ENCODE assay signal across 19 cellular contexts in genomic region chr17:21679256-21680146, GRCh38. TPM values are rescaled to one million over a fixed set of nuclear protein-coding genes. Genes with fewer than 3 reads are reported as not detected.
DNase-seq lines count a peak whose midpoint lies in the region; ATAC-seq and TF ChIP-seq lines count a peak whose summit lies in the region.
"Had no signal": no experiment of that assay in that cellular context is flagged by ENCODE, and none has a peak within 500 bp of the region (broad histone marks: within the 10 kb centered on the region; RNA-seq: fewer than 3 reads in every experiment).

No MANE protein-coding gene starts in this region.

- H3K4me1 ChIP-seq in spleen, result no peaks in the 10 kb centered on the region

- H3K36me3 Mint-ChIP-seq in activated T-cell treated with anti-CD3 and anti-CD28 coated beads, Interleukin-2, amount 50 U/mL, for 24 hours (ENCODE audit: low read depth), result no peaks in the 10 kb centered on the region
- peaks cover 32% of the 10 kb centered on the region for H3K36me3 Mint-ChIP-seq in endothelial cell (ENCODE audit: low read depth, unreplicated experiment)

- H3K27ac ChIP-seq in spleen, result no peak overlapping the region
- H3K27ac ChIP-seq: GM23248 had no signal

- peaks cover 0 to 8% (median 0%) of the 10 kb centered on the region in 7 donors for H3K27me3 ChIP-seq in spleen (replicated peaks in 1 of 7)

- H3K9me3 Mint-ChIP-seq in activated T-cell treated with anti-CD3 and anti-CD28 coated beads, Interleukin-2, amount 50 U/mL, for 24 hours, result peaks cover 3% of the 10 kb centered on the region
- peaks cover 44% of the 10 kb centered on the region for H3K9me3 Mint-ChIP-seq in endothelial cell (ENCODE audit: unreplicated experiment)
- H3K9me3 Mint-ChIP-seq: CD4-positive, alpha-beta T cell had no signal

- no peaks in the 10 kb centered on the region for H3K4me1 Mint-ChIP-seq in activated T-cell treated with anti-CD3 and anti-CD28 coated beads, Interleukin-2, amount 50 U/mL, for 24 hours (ENCODE audit: low read depth)
- peaks cover 14% of the 10 kb centered on the region for H3K4me1 Mint-ChIP-seq in endothelial cell (ENCODE audit: unreplicated experiment)

- no peaks in the 10 kb centered on the region for H3K27me3 Mint-ChIP-seq in activated T-cell treated with anti-CD3 and anti-CD28 coated beads, Interleukin-2, amount 50 U/mL, for 24 hours
- peaks cover 44% of the 10 kb centered on the region for H3K27me3 Mint-ChIP-seq in endothelial cell (ENCODE audit: unreplicated experiment)

- WGBS in spleen, 5 donors, result 62 to 88% (median 83%) methylated on average over 53 to 62 of the region's 62 CpGs

- H3K4me3 ChIP-seq in spleen, result no peak overlapping the region
- H3K4me3 ChIP-seq: GM23248 had no signal

- no peaks in the 10 kb centered on the region for H3K36me3 ChIP-seq in spleen

- no peak overlapping the region for H3K27ac Mint-ChIP-seq in activated T-cell treated with anti-CD3 and anti-CD28 coated beads, Interleukin-2, amount 50 U/mL, for 24 hours
- H3K27ac Mint-ChIP-seq in endothelial cell (ENCODE audit: unreplicated experiment), result peak overlapping the region; percentile 70
- H3K27ac Mint-ChIP-seq: CD4-positive, alpha-beta T cell had no signal

- no peak for TF ChIP-seq POLR2A in spleen (IDR thresholded peaks at IDR 0.05)

- peak; percentile 20 for DNase-seq in activated T-cell treated with anti-CD3 and anti-CD28 coated beads, Interleukin-2, amount 50 U/mL, for 24 hours
- no peak for DNase-seq in activated T-cell treated with anti-CD3 and anti-CD28 coated beads, Interleukin-2, amount 50 U/mL, for 48 hours
- DNase-seq in HT1080 (ENCODE audit: low read depth) (peak; percentile 43), endothelial cell (ENCODE audit: low spot score) (no peak), spleen (peak; percentile 71), amniotic stem cell (lab: John Stamatoyannopoulos, UW) (no peak)
- DNase-seq: AML-193; Calu3; CD4-positive, alpha-beta T cell; DMS79; GM23248; NCI-H1436 treated with DMSO at 0.1 percent for 48 hours; NCI-H69; PC-3 had no signal

- no peak for TF ChIP-seq CTCF in endothelial cell (IDR thresholded peaks at IDR 0.05; ENCODE audit: unreplicated experiment)
- no peak for TF ChIP-seq CTCF in spleen (IDR thresholded peaks at IDR 0.05 in 8 of 11, conservative IDR thresholded peaks at IDR 0.05 in 3 of 11)

- no peak overlapping the region for H3K4me3 Mint-ChIP-seq in activated T-cell treated with anti-CD3 and anti-CD28 coated beads, Interleukin-2, amount 50 U/mL, for 24 hours
- H3K4me3 Mint-ChIP-seq in endothelial cell (ENCODE audit: unreplicated experiment), result no peak overlapping the region
- H3K4me3 Mint-ChIP-seq: CD4-positive, alpha-beta T cell had no signal

- intact Hi-C loops in spleen (cut with DNase I; ENCODE audit: low total_unique reads), result no loop called here

- H3K9me3 ChIP-seq in spleen, result peaks cover 0 to 32% (median under 1%) of the 10 kb centered on the region in 8 donors

- ATAC-seq in HG03439 (IDR thresholded peaks at IDR 0.05; ENCODE audit: unreplicated experiment), result no peak
- ATAC-seq in GM21526 (IDR thresholded peaks at IDR 0.05; ENCODE audit: low FRiP score, unreplicated experiment), result no peak
- ATAC-seq: HCT116, PC-3, Right ventricle myocardium inferior had no signal

RNA-seq across cellular contexts. Expression of gene KCNJ18, which starts 12.8 kb away (rescaled TPM):
- total RNA-seq in HT1080 (2014; rRNA removed; shearing (Covaris generic)), result 0.07 TPM in 1 of 2 replicates, not detected in the other
- polyA plus RNA-seq in HT1080 (2015; cell fraction: cytosol; rRNA removed), result not detected in 2 replicates
- not detected in 2 replicates for polyA plus RNA-seq in HT1080 (2015; cell fraction: nucleus; rRNA removed)
- total RNA-seq in endothelial cell (ENCODE audit: unreplicated experiment), result not detected
- not detected for total RNA-seq in spleen
- polyA plus RNA-seq in spleen, result not detected
- total RNA-seq: A673; Calu3; CD4-positive, alpha-beta T cell; GM23248; Right ventricle myocardium inferior had no signal
- polyA plus RNA-seq: GM23248 had no signal

Comparison
In these comparisons a context has a peak if more than half of its experiments do, and no peak if none do; other contexts are left out.
1. DNase-seq: peak in activated T-cell treated with anti-CD3 and anti-CD28 coated beads, Interleukin-2, amount 50 U/mL, for 24 hours (single experiment), HT1080 (single experiment) and spleen (single experiment); none in activated T-cell treated with anti-CD3 and anti-CD28 coated beads, Interleukin-2, amount 50 U/mL, for 48 hours (0 of 2), endothelial cell (single experiment) and amniotic stem cell (single experiment).